Comparison of ENCODE assay signal across 1 cellular context in the genomic region with DNA sequence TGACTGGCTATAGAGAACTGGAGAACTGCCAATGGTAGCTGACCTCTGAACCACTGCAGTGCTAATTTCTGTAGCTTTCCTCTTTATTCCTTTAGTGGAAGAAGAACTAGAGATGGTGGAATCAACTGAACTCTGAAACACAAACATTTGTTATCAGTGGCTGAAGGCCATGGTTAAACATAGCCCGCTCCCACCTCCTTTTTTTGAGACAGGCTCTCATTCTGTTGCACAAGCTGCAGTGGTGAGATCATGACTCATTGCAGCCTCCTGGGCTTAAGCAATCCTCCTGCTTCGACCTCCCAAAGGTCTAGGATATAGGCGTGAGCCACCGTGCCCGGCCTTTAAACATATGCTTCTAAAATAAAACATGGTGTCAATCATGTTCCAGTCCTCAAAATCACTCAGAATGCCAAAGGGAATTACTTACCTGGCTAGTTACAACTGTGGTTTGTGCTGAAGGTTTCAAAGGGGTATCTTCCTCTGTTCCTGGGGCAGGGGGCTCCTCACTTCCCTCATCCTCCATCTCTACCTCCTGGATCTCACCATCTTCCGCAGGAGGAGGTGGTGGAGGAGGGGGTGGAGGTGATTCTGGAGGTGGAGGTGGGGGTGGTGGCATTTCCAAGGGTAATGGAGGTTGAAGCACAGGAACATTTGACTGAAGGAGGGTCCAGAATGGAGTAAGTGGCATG.
TF ChIP-seq lines count a peak whose summit lies in the region.

No MANE protein-coding gene starts in this region.

TF ChIP-seq in HepG2, 621 proteins besides CTCF, POLR2A, EP300 and RAD21 (continued from another document and continues in another):
- TF ChIP-seq IRF1 (CRISPR knock-in tag; IDR thresholded peaks at IDR 0.05; ENCODE audit: low read depth): no peak
- TF ChIP-seq, protein P1, sequence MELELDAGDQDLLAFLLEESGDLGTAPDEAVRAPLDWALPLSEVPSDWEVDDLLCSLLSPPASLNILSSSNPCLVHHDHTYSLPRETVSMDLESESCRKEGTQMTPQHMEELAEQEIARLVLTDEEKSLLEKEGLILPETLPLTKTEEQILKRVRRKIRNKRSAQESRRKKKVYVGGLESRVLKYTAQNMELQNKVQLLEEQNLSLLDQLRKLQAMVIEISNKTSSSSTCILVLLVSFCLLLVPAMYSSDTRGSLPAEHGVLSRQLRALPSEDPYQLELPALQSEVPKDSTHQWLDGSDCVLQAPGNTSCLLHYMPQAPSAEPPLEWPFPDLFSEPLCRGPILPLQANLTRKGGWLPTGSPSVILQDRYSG (CRISPR knock-in tag; IDR thresholded peaks at IDR 0.05): no peak
- peak; percentile 95 for TF ChIP-seq TBL1XR1 (IDR thresholded peaks at IDR 0.05; ENCODE audit: borderline replicate concordance, low read length, partially characterized antibody)
- TF ChIP-seq XBP1 (CRISPR knock-in tag; IDR thresholded peaks at IDR 0.05): 0 out of 2 replicates have a peak, but pooled peaks have one; percentile 58
- peak; percentile 93 for TF ChIP-seq NCOA2 (CRISPR knock-in tag; IDR thresholded peaks at IDR 0.05)
- TF ChIP-seq HNRNPH1 (optimal IDR thresholded peaks at IDR 0.05; ENCODE audit: low read depth, low read length): no peak
- TF ChIP-seq CENPX (CRISPR knock-in tag; IDR thresholded peaks at IDR 0.05): no peak
- peak; percentile 89; the same call in 1 of the 2 replicates for TF ChIP-seq ZKSCAN8 (CRISPR knock-in tag; IDR thresholded peaks at IDR 0.05; ENCODE audit: borderline replicate concordance)
- TF ChIP-seq, protein P2, sequence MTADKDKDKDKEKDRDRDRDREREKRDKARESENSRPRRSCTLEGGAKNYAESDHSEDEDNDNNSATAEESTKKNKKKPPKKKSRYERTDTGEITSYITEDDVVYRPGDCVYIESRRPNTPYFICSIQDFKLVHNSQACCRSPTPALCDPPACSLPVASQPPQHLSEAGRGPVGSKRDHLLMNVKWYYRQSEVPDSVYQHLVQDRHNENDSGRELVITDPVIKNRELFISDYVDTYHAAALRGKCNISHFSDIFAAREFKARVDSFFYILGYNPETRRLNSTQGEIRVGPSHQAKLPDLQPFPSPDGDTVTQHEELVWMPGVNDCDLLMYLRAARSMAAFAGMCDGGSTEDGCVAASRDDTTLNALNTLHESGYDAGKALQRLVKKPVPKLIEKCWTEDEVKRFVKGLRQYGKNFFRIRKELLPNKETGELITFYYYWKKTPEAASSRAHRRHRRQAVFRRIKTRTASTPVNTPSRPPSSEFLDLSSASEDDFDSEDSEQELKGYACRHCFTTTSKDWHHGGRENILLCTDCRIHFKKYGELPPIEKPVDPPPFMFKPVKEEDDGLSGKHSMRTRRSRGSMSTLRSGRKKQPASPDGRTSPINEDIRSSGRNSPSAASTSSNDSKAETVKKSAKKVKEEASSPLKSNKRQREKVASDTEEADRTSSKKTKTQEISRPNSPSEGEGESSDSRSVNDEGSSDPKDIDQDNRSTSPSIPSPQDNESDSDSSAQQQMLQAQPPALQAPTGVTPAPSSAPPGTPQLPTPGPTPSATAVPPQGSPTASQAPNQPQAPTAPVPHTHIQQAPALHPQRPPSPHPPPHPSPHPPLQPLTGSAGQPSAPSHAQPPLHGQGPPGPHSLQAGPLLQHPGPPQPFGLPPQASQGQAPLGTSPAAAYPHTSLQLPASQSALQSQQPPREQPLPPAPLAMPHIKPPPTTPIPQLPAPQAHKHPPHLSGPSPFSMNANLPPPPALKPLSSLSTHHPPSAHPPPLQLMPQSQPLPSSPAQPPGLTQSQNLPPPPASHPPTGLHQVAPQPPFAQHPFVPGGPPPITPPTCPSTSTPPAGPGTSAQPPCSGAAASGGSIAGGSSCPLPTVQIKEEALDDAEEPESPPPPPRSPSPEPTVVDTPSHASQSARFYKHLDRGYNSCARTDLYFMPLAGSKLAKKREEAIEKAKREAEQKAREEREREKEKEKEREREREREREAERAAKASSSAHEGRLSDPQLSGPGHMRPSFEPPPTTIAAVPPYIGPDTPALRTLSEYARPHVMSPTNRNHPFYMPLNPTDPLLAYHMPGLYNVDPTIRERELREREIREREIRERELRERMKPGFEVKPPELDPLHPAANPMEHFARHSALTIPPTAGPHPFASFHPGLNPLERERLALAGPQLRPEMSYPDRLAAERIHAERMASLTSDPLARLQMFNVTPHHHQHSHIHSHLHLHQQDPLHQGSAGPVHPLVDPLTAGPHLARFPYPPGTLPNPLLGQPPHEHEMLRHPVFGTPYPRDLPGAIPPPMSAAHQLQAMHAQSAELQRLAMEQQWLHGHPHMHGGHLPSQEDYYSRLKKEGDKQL (CRISPR knock-in tag; IDR thresholded peaks at IDR 0.05; ENCODE audit: low read depth): peak; percentile 70
- peak; percentile 96 for TF ChIP-seq GATAD2A (CRISPR knock-in tag; IDR thresholded peaks at IDR 0.05)
- no peak for TF ChIP-seq FIP1L1 (IDR thresholded peaks at IDR 0.05; ENCODE audit: borderline replicate concordance, insufficient read depth, low read depth, low read length)
- TF ChIP-seq MAFF (IDR thresholded peaks at IDR 0.05; ENCODE audit: low read depth, low read length): 0 out of 2 replicates have a peak, but pooled peaks have one; percentile 0
- TF ChIP-seq HIC2 (CRISPR knock-in tag; IDR thresholded peaks at IDR 0.05; ENCODE audit: low read depth): no peak
- TF ChIP-seq HNRNPLL (IDR thresholded peaks at IDR 0.05; ENCODE audit: low read depth, low read length, poor library complexity, severe bottlenecking): no peak
- TF ChIP-seq MLX (CRISPR knock-in tag; IDR thresholded peaks at IDR 0.05): peak; percentile 70
- no peak for TF ChIP-seq MLXIP (CRISPR knock-in tag; IDR thresholded peaks at IDR 0.05; ENCODE audit: borderline replicate concordance)
- TF ChIP-seq MED8 (CRISPR knock-in tag; IDR thresholded peaks at IDR 0.05; ENCODE audit: insufficient replicate concordance): no peak
- no peak for TF ChIP-seq ATRX (CRISPR knock-in tag; IDR thresholded peaks at IDR 0.05; ENCODE audit: borderline replicate concordance)
- no peak for TF ChIP-seq ZNF879 (CRISPR knock-in tag; IDR thresholded peaks at IDR 0.05)
- peak; percentile 93 for TF ChIP-seq RXRB (CRISPR knock-in tag; IDR thresholded peaks at IDR 0.05; ENCODE audit: borderline replicate concordance)
- TF ChIP-seq ELK4 (CRISPR knock-in tag; IDR thresholded peaks at IDR 0.05; ENCODE audit: borderline replicate concordance): no peak
- 0 out of 2 replicates have a peak, but pooled peaks have one; percentile 57 for TF ChIP-seq GLI4 (CRISPR knock-in tag; IDR thresholded peaks at IDR 0.05; ENCODE audit: borderline replicate concordance)
- TF ChIP-seq ZFP36L2 (CRISPR knock-in tag; IDR thresholded peaks at IDR 0.05): no peak
- peak in 1 of 2 experiments; percentile 94; a peak in 1 of 4 replicates for TF ChIP-seq KLF16 (CRISPR knock-in tag; IDR thresholded peaks at IDR 0.05)
- no peak for TF ChIP-seq ZNF713 (CRISPR knock-in tag; IDR thresholded peaks at IDR 0.05)
- TF ChIP-seq ZNF564 (CRISPR knock-in tag; IDR thresholded peaks at IDR 0.05): peak; percentile 45; the same call in 1 of the 2 replicates
- no peak for TF ChIP-seq ZNF597 (CRISPR knock-in tag; IDR thresholded peaks at IDR 0.05)
- no peak for TF ChIP-seq ZNF558 (CRISPR knock-in tag; IDR thresholded peaks at IDR 0.05; ENCODE audit: borderline replicate concordance)
- peak; percentile 37; the same call in 1 of the 2 replicates for TF ChIP-seq ZNF652 (CRISPR knock-in tag; IDR thresholded peaks at IDR 0.05; ENCODE audit: borderline replicate concordance, low read depth)
- peak; percentile 90 for TF ChIP-seq ZNF614 (CRISPR knock-in tag; IDR thresholded peaks at IDR 0.05; ENCODE audit: borderline replicate concordance)
- no peak for TF ChIP-seq ZNF839 (CRISPR knock-in tag; IDR thresholded peaks at IDR 0.05; ENCODE audit: borderline replicate concordance)
- TF ChIP-seq, protein P3, sequence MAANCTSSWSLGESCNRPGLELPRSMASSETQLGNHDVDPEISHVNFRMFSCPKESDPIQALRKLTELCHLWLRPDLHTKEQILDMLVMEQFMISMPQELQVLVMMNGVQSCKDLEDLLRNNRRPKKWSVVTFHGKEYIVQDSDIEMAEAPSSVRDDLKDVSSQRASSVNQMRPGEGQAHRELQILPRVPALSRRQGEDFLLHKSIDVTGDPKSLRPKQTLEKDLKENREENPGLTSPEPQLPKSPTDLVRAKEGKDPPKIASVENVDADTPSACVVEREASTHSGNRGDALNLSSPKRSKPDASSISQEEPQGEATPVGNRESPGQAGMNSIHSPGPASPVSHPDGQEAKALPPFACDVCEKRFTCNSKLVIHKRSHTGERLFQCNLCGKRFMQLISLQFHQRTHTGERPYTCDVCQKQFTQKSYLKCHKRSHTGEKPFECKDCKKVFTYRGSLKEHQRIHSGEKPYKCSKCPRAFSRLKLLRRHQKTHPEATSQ (CRISPR knock-in tag; IDR thresholded peaks at IDR 0.05; ENCODE audit: borderline replicate concordance): peak; percentile 75; the same call in 1 of the 2 replicates
- TF ChIP-seq TFDP1 (CRISPR knock-in tag; IDR thresholded peaks at IDR 0.05; ENCODE audit: borderline replicate concordance): peak; percentile 44; the same call in 1 of the 2 replicates
- no peak for TF ChIP-seq ZNF841 (CRISPR knock-in tag; IDR thresholded peaks at IDR 0.05; ENCODE audit: borderline replicate concordance)
- TF ChIP-seq NBN (conservative IDR thresholded peaks at IDR 0.05): no peak
- peak; percentile 93 for TF ChIP-seq FOXJ3 (CRISPR knock-in tag; IDR thresholded peaks at IDR 0.05; ENCODE audit: borderline replicate concordance)
- peak; percentile 96 for TF ChIP-seq KDM1A (CRISPR knock-in tag; IDR thresholded peaks at IDR 0.05)
- TF ChIP-seq GABPA (IDR thresholded peaks at IDR 0.05; ENCODE audit: low read depth, low read length): no peak
- TF ChIP-seq GABPA (CRISPR knock-in tag; IDR thresholded peaks at IDR 0.05; ENCODE audit: low read depth): peak; percentile 62
- TF ChIP-seq MAF1 (CRISPR knock-in tag; IDR thresholded peaks at IDR 0.05; ENCODE audit: borderline replicate concordance): no peak
- peak; percentile 63; the same call in 1 of the 2 replicates for TF ChIP-seq ZSCAN30 (CRISPR knock-in tag; IDR thresholded peaks at IDR 0.05)
